9 cellular contexts compared by ENCODE assay signal in the genomic region with DNA sequence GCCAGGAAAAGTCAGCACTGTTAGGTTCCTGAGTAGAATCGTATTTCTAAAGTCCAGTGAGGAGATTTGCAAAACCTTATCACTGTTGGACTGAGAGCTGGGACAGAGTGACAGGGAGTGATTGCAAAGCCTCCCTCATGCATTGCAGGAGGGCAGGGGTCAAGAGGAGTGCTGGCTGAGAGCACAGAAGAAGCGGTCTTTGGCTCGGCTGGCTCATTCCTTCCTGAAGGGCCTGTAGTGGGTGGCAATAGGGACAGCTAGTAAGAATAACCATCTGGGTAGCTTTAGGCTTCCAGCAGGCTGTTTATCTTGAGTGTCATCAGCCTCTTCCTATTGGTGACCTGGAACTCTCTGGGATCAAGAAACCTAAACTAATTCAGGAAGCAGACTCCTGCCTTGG. TPM values are rescaled to one million over a fixed set of nuclear protein-coding genes. Genes with fewer than 3 reads are reported as not detected.
DNase-seq lines count a peak whose midpoint lies in the region; ATAC-seq and TF ChIP-seq lines count a peak whose summit lies in the region.
"Had no signal": no experiment of that assay in that cellular context is flagged by ENCODE, and none has a peak within 500 bp of the region (broad histone marks: within the 10 kb centered on the region; RNA-seq: fewer than 3 reads in every experiment).

No MANE protein-coding gene starts in this region.

- peak; percentile 19 for DNase-seq in MG63
- no peak for DNase-seq in coronary artery (ENCODE audit: low spot score)
- peak; percentile 42 to 82 (median 80) for DNase-seq in right lobe of liver
- no peak for DNase-seq in activated CD4-positive, alpha-beta T cell treated with anti-CD3 and anti-CD28 coated beads, Interleukin-2, amount 50 U/mL, for 1 hour
- DNase-seq in NCI-H1694 (lab: John Stamatoyannopoulos, UW): no peak
- no peak for DNase-seq in NCI-H2081 (lab: John Stamatoyannopoulos, UW)
- DNase-seq: activated T-cell treated with anti-CD3 and anti-CD28 coated beads, Interleukin-2, amount 50 U/mL, for 48 hours had no signal

- WGBS in right lobe of liver (ENCODE audit: insufficient coverage, low coverage, low lambda C conversion rate, missing lambda C conversion rate): 22% methylated on average over 3 of the region's 3 CpGs

- H3K9ac ChIP-seq in subcutaneous abdominal adipose tissue (ENCODE audit: low read length in 5 of 5): no peak overlapping the region

- H3K36me3 ChIP-seq in MG63 (peaks cover 100% of the 10 kb centered on the region), right lobe of liver (no peaks in the 10 kb centered on the region), subcutaneous abdominal adipose tissue (ENCODE audit: control insufficient read depth in 5 of 5, insufficient read depth in 5 of 5, low read length in 5 of 5) (peaks cover 8 to 52% (median 17%) of the 10 kb centered on the region in 5 donors)

- peak overlapping the region; percentile 19 to 72 for H3K27ac ChIP-seq in coronary artery
- peak overlapping the region in 1 of 3 donors; percentile 53 for H3K27ac ChIP-seq in right lobe of liver
- H3K27ac ChIP-seq in subcutaneous abdominal adipose tissue (ENCODE audit: low read depth, low read length): peak overlapping the region; percentile 52

- peaks cover 0 to 21% (median 5%) of the 10 kb centered on the region in 4 donors for H3K4me1 ChIP-seq in right lobe of liver
- H3K4me1 ChIP-seq in subcutaneous abdominal adipose tissue (ENCODE audit: control insufficient read depth in 5 of 5, insufficient read depth in 5 of 5, low read length in 5 of 5): peaks cover 3 to 25% (median 22%) of the 10 kb centered on the region in 5 donors

- H3K9me3 ChIP-seq in MG63 (no peaks in the 10 kb centered on the region), right lobe of liver (no peaks in the 10 kb centered on the region), subcutaneous abdominal adipose tissue (ENCODE audit: control insufficient read depth in 5 of 5, low read length in 5 of 5) (no peaks in the 10 kb centered on the region)

- TF ChIP-seq CTCF in coronary artery (IDR thresholded peaks at IDR 0.05) (no peak), right lobe of liver (IDR thresholded peaks at IDR 0.05) (no peak)

- ATAC-seq in right lobe of liver: peak; percentile 95 to 99 (median 98)
- no peak for ATAC-seq in GM18498 (IDR thresholded peaks at IDR 0.05; ENCODE audit: unreplicated experiment)

- intact Hi-C loops in right lobe of liver (cut with DNase I): no loop called here

- TF ChIP-seq POLR2A in right lobe of liver (IDR thresholded peaks at IDR 0.05): no peak

- H3K27me3 ChIP-seq in MG63 (no peaks in the 10 kb centered on the region), right lobe of liver (no peaks in the 10 kb centered on the region), subcutaneous abdominal adipose tissue (ENCODE audit: control insufficient read depth in 5 of 5, insufficient read depth in 4 of 5, low read length in 5 of 5) (no peaks in the 10 kb centered on the region)

- H3K4me3 ChIP-seq in MG63 (no peak overlapping the region), coronary artery (peak overlapping the region; percentile 33), right lobe of liver (no peak overlapping the region), subcutaneous abdominal adipose tissue (ENCODE audit: low read depth in 1 of 5, low read length in 5 of 5) (no peak overlapping the region)

RNA-seq across cellular contexts. Expression of a gene that starts 53.4 kb away (rescaled TPM):
- total RNA-seq in MG63 (2014; rRNA removed; shearing (Covaris generic); ENCODE audit: low replicate concordance): 1,423 and 1,833 TPM in 2 replicates
- total RNA-seq in right lobe of liver: 10 to 100 TPM; 12.2 to 64.1 (median 22.9) TPM

Comparison
In these comparisons a context has a peak if more than half of its experiments do, and no peak if none do; other contexts are left out.
1. DNase-seq: peak in MG63 (single experiment) and right lobe of liver (3 of 3); none in coronary artery (single experiment), activated CD4-positive, alpha-beta T cell treated with anti-CD3 and anti-CD28 coated beads, Interleukin-2, amount 50 U/mL, for 1 hour (single experiment), NCI-H1694 (single experiment) and NCI-H2081 (0 of 2).
2. RNA of a gene that starts 53.4 kb away (total RNA-seq): 1,423 to 1,833 TPM in MG63; 12.2 to 64.1 TPM in right lobe of liver; every median in the first group is over 10 times any median in the second.